Comparison of ENCODE assay signal across 22 cellular contexts in genomic region chr1:3684031-3684430, GRCh38. TPM values are rescaled to one million over a fixed set of nuclear protein-coding genes. Genes with fewer than 3 reads are reported as not detected.
DNase-seq lines count a peak whose midpoint lies in the region; ATAC-seq, FAIRE-seq and TF ChIP-seq lines count a peak whose summit lies in the region.
"Had no signal": no experiment of that assay in that cellular context is flagged by ENCODE, and none has a peak within 500 bp of the region (broad histone marks: within the 10 kb centered on the region; RNA-seq: fewer than 3 reads in every experiment).

No MANE protein-coding gene starts in this region.

- no peaks in the 10 kb centered on the region for H3K9me3 ChIP-seq in left ventricle myocardium inferior (replicated peaks)
- no peaks in the 10 kb centered on the region for H3K9me3 ChIP-seq in T-helper 17 cell (ENCODE audit: control insufficient read depth, low read length, poor library complexity, severe bottlenecking)
- H3K9me3 ChIP-seq: A549, sigmoid colon, tibial nerve had no signal

- no peak overlapping the region for H3K27ac Mint-ChIP-seq in T-helper 17 cell
- H3K27ac Mint-ChIP-seq: activated CD4-positive, alpha-beta T cell treated with anti-CD3 and anti-CD28 coated beads, Interleukin-2, amount 10 ng/mL, durations not matched to agents 24 days and 14 days; activated naive CD4-positive, alpha-beta T cell treated with anti-CD3 and anti-CD28 coated beads, Interleukin-2, amount 50 U/mL, for 24 hours had no signal

- DNase-seq in left ventricle myocardium superior (peak; percentile 47), left ventricle myocardium inferior (no peak), choroid plexus epithelial cell (ENCODE audit: low read depth) (peak; percentile 19), left colon (peak in 1 of 2 donors; percentile 49), frontal cortex (ENCODE audit: low spot score in 2 of 2) (no peak), T-helper 17 cell (no peak)
- DNase-seq in activated CD4-positive, CD25-positive, alpha-beta regulatory T cell treated with anti-CD3 and anti-CD28 coated beads, Interleukin-2, amount 50 U/mL, for 72 hours: no peak
- DNase-seq: activated CD4-positive, alpha-beta T cell treated with anti-CD3 and anti-CD28 coated beads, Interleukin-2, amount 10 ng/mL, durations not matched to agents 24 days and 14 days; brain microvascular endothelial cell; effector CD4-positive, alpha-beta T cell; GF-D8; Karpas-422; NCI-H1417 treated with DMSO at 0.1 percent for 48 hours; NCI-H345; nucleus accumbens; sigmoid colon; stimulated activated CD4-positive, alpha-beta T cell treated with anti-CD3 and anti-CD28 coated beads, Interleukin-4, amount 100 ng/mL, for 1 hour had no signal

- H3K4me3 Mint-ChIP-seq in T-helper 17 cell: no peak overlapping the region
- H3K4me3 Mint-ChIP-seq: activated CD4-positive, alpha-beta T cell treated with anti-CD3 and anti-CD28 coated beads, Interleukin-2, amount 10 ng/mL, durations not matched to agents 24 days and 14 days; activated naive CD4-positive, alpha-beta T cell treated with anti-CD3 and anti-CD28 coated beads, Interleukin-2, amount 50 U/mL, for 24 hours had no signal

- peaks cover 64% of the 10 kb centered on the region for H3K27me3 ChIP-seq in left ventricle myocardium inferior (ENCODE audit: low read depth)
- H3K27me3 ChIP-seq: brain microvascular endothelial cell had no signal

- ATAC-seq in left ventricle myocardium superior (no peak), left colon (peak; percentile 69), HG03521 (IDR thresholded peaks at IDR 0.05; ENCODE audit: unreplicated experiment) (no peak), T-helper 17 cell (no peak)

- no peaks in the 10 kb centered on the region for H3K36me3 ChIP-seq in left ventricle myocardium inferior
- H3K36me3 ChIP-seq: brain microvascular endothelial cell, sigmoid colon, tibial nerve had no signal

- H3K4me3 ChIP-seq in left ventricle myocardium inferior (no peak overlapping the region), choroid plexus epithelial cell (ENCODE audit: low read depth, low read length) (peak overlapping the region; percentile 17)
- H3K4me3 ChIP-seq: A549, sigmoid colon, tibial nerve had no signal

- intact Hi-C loops in left ventricle myocardium superior (cut with micrococcal nuclease): no loop called here
- intact Hi-C loops in left ventricle myocardium inferior (cut with micrococcal nuclease): no loop called here
- intact Hi-C loops in left colon (cut with DNase I, micrococcal nuclease): no loop called here

- H3K36me3 Mint-ChIP-seq in T-helper 17 cell (ENCODE audit: low read depth): peaks cover 3% of the 10 kb centered on the region
- H3K36me3 Mint-ChIP-seq: activated naive CD4-positive, alpha-beta T cell treated with anti-CD3 and anti-CD28 coated beads, Interleukin-2, amount 50 U/mL, for 24 hours had no signal

- H3K27ac ChIP-seq in left ventricle myocardium inferior (replicated peaks): no peak overlapping the region
- H3K27ac ChIP-seq: A549, brain microvascular endothelial cell, HL-60, sigmoid colon, tibial nerve had no signal

- no peaks in the 10 kb centered on the region for H3K4me1 Mint-ChIP-seq in T-helper 17 cell

- TF ChIP-seq CTCF in left ventricle myocardium inferior (IDR thresholded peaks at IDR 0.05; ENCODE audit: borderline replicate concordance): no peak
- TF ChIP-seq CTCF in choroid plexus epithelial cell (conservative IDR thresholded peaks at IDR 0.05; ENCODE audit: low read depth, low read length): no peak

- H3K4me1 ChIP-seq in left ventricle myocardium inferior: peaks cover 12% of the 10 kb centered on the region
- H3K4me1 ChIP-seq: A549 had no signal

- no peak for FAIRE-seq in frontal cortex (lab: Jason Lieb, UNC)
- FAIRE-seq: A549 had no signal

- no peaks in the 10 kb centered on the region for H3K27me3 Mint-ChIP-seq in T-helper 17 cell
- H3K27me3 Mint-ChIP-seq: activated naive CD4-positive, alpha-beta T cell treated with anti-CD3 and anti-CD28 coated beads, Interleukin-2, amount 50 U/mL, for 24 hours had no signal

RNA-seq across cellular contexts. Expression of gene TP73, which starts 31.7 kb away (rescaled TPM):
- total RNA-seq in left ventricle myocardium superior: 0.05 TPM
- total RNA-seq in left ventricle myocardium inferior: 0.05 TPM
- under 1 TPM; 0.11 to 0.70 TPM for total RNA-seq in left colon
- total RNA-seq in frontal cortex: 0.41 TPM
- total RNA-seq in T-helper 17 cell: under 1 TPM in 1 of 2 donors, not detected in 1; 0.31 TPM
- total RNA-seq: sigmoid colon had no signal

RNA-seq across cellular contexts. Expression of gene WRAP73, which starts 34.1 kb away (rescaled TPM):
- total RNA-seq in left ventricle myocardium superior (12.5 TPM), left ventricle myocardium inferior (12.7 TPM), left colon (10 to 100 TPM; 20.1 to 23.6 TPM), frontal cortex (15.1 TPM), T-helper 17 cell (10 to 100 TPM; 24.8 to 25.9 TPM)

RNA-seq across cellular contexts. Expression of gene TPRG1L, which starts 59.2 kb away (rescaled TPM):
- 48.6 TPM for total RNA-seq in left ventricle myocardium superior
- total RNA-seq in left ventricle myocardium inferior: 54.0 TPM
- 10 to 100 TPM; 88.5 to 93.9 TPM for total RNA-seq in left colon
- total RNA-seq in frontal cortex: 23.6 TPM
- total RNA-seq in T-helper 17 cell: 10 to 100 TPM; 30.3 to 34.9 TPM

Comparison
In these comparisons a context has a peak if more than half of its experiments do, and no peak if none do; other contexts are left out.
1. DNase-seq: peak in left ventricle myocardium superior (single experiment) and choroid plexus epithelial cell (single experiment); none in left ventricle myocardium inferior (single experiment), activated CD4-positive, CD25-positive, alpha-beta regulatory T cell treated with anti-CD3 and anti-CD28 coated beads, Interleukin-2, amount 50 U/mL, for 72 hours (single experiment), frontal cortex (0 of 2) and T-helper 17 cell (0 of 3).